ENCODE assay signal across 8 cellular contexts in genomic region chr4:53908661-53909078, GRCh38.
A peak's percentile ranks its signal among the peaks of the same experiment; 100 is the strongest.
DNase-seq lines count a peak whose midpoint lies in the region; ATAC-seq, FAIRE-seq and TF ChIP-seq lines count a peak whose summit lies in the region.

No MANE protein-coding gene starts in this region.

- no peak for ATAC-seq in HG03159 (IDR thresholded peaks at IDR 0.05; ENCODE audit: unreplicated experiment)
- ATAC-seq in HG03521 (IDR thresholded peaks at IDR 0.05; ENCODE audit: unreplicated experiment) = no peak

- H3K27ac Mint-ChIP-seq in activated naive CD8-positive, alpha-beta T cell treated with anti-CD3 and anti-CD28 coated beads for 36 hours = no peak overlapping the region

- FAIRE-seq in H54 (lab: Jason Lieb, UNC) = peak; percentile 38

- H3K27ac ChIP-seq in cardiac muscle cell = peak overlapping the region; percentile 17
- H3K27ac ChIP-seq in prostate gland = no peak overlapping the region

- intact Hi-C loops in prostate gland (cut with DNase I) = loop anchor here (5.0 kb wide), 2 partner anchors 309 to 324 kb away; no protein-coding TSS in a partner anchor

- no peak for TF ChIP-seq POLR2A in H54 (IDR thresholded peaks at IDR 0.05; ENCODE audit: low read depth, low read length)
- no peak for TF ChIP-seq POLR2A in prostate gland (IDR thresholded peaks at IDR 0.05)

- H3K4me3 Mint-ChIP-seq in activated naive CD8-positive, alpha-beta T cell treated with anti-CD3 and anti-CD28 coated beads for 36 hours = peak overlapping the region; percentile 4

- H3K9me3 Mint-ChIP-seq in activated naive CD8-positive, alpha-beta T cell treated with anti-CD3 and anti-CD28 coated beads for 36 hours = no peaks in the 10 kb centered on the region

- H3K4me1 ChIP-seq in cardiac muscle cell (ENCODE audit: low read depth) (peaks cover 46% of the 10 kb centered on the region), prostate gland (replicated peaks) (no peaks in the 10 kb centered on the region)

- no peaks in the 10 kb centered on the region for H3K9me3 ChIP-seq in cardiac muscle cell (ENCODE audit: low read depth)
- no peaks in the 10 kb centered on the region for H3K9me3 ChIP-seq in prostate gland

- peak; percentile 79 for TF ChIP-seq CTCF in cardiac muscle cell (IDR thresholded peaks at IDR 0.05; ENCODE audit: low read depth, low read length)
- TF ChIP-seq CTCF in prostate gland (IDR thresholded peaks at IDR 0.05) = peak in 3 of 4 experiments; percentile 50 to 73 (median 66)

- peaks cover 55% of the 10 kb centered on the region for H3K27me3 Mint-ChIP-seq in activated naive CD8-positive, alpha-beta T cell treated with anti-CD3 and anti-CD28 coated beads for 36 hours

- peaks cover 11% of the 10 kb centered on the region for H3K4me1 Mint-ChIP-seq in activated naive CD8-positive, alpha-beta T cell treated with anti-CD3 and anti-CD28 coated beads for 36 hours

- H3K27me3 ChIP-seq in cardiac muscle cell (no peaks in the 10 kb centered on the region), prostate gland (replicated peaks; ENCODE audit: insufficient read depth) (no peaks in the 10 kb centered on the region)

- H3K4me3 ChIP-seq in cardiac muscle cell = no peak overlapping the region
- H3K4me3 ChIP-seq in prostate gland = no peak overlapping the region

- DNase-seq in DMS 273 treated with DMSO at 0.1 percent for 48 hours (lab: John Stamatoyannopoulos, UW) (peak; percentile 15), H54 (ENCODE audit: insufficient read length, low spot score) (peak; percentile 14), NCI-H226 (peak; percentile 78), cardiac muscle cell (ENCODE audit: low read depth in 1 of 2, low spot score in 1 of 2) (peak; percentile 85 to 98), prostate gland (ENCODE audit: low spot score) (peak; percentile 46)
- DNase-seq in activated naive CD8-positive, alpha-beta T cell treated with anti-CD3 and anti-CD28 coated beads for 36 hours = peak; percentile 3

- WGBS in prostate gland = 6% methylated on average over 8 of the region's 8 CpGs

- H3K36me3 Mint-ChIP-seq in activated naive CD8-positive, alpha-beta T cell treated with anti-CD3 and anti-CD28 coated beads for 36 hours = no peaks in the 10 kb centered on the region

- no peaks in the 10 kb centered on the region for H3K36me3 ChIP-seq in cardiac muscle cell
- H3K36me3 ChIP-seq in prostate gland = no peaks in the 10 kb centered on the region

Comparison
In these comparisons a context has a peak if more than half of its experiments do, and no peak if none do; other contexts are left out.
1. DNase-seq: peak in every context shown above with its lines; median percentile 92 in cardiac muscle cell; 78 in NCI-H226; 46 in prostate gland; 15 in DMS 273 treated with DMSO at 0.1 percent for 48 hours; 14 in H54; 3 in activated naive CD8-positive, alpha-beta T cell treated with anti-CD3 and anti-CD28 coated beads for 36 hours.